ENCODE assay signal across 1 cellular context in genomic region chr19:2341987-2342386, GRCh38.
TF ChIP-seq lines count a peak whose summit lies in the region.

No MANE protein-coding gene starts in this region.

TF ChIP-seq in SK-N-SH, 30 proteins besides CTCF, POLR2A, EP300 and RAD21 (continued from another document):
- TF ChIP-seq, protein P1, sequence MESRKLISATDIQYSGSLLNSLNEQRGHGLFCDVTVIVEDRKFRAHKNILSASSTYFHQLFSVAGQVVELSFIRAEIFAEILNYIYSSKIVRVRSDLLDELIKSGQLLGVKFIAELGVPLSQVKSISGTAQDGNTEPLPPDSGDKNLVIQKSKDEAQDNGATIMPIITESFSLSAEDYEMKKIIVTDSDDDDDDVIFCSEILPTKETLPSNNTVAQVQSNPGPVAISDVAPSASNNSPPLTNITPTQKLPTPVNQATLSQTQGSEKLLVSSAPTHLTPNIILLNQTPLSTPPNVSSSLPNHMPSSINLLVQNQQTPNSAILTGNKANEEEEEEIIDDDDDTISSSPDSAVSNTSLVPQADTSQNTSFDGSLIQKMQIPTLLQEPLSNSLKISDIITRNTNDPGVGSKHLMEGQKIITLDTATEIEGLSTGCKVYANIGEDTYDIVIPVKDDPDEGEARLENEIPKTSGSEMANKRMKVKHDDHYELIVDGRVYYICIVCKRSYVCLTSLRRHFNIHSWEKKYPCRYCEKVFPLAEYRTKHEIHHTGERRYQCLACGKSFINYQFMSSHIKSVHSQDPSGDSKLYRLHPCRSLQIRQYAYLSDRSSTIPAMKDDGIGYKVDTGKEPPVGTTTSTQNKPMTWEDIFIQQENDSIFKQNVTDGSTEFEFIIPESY (IDR thresholded peaks at IDR 0.05; ENCODE audit: borderline replicate concordance, low read depth): no peak
- TF ChIP-seq MXI1 (IDR thresholded peaks at IDR 0.05; ENCODE audit: low read depth, low read length): no peak
- no peak for TF ChIP-seq POLR2AphosphoS5 (IDR thresholded peaks at IDR 0.05; ENCODE audit: low read depth, low read length)
- TF ChIP-seq, protein P2, sequence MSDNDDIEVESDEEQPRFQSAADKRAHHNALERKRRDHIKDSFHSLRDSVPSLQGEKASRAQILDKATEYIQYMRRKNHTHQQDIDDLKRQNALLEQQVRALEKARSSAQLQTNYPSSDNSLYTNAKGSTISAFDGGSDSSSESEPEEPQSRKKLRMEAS (IDR thresholded peaks at IDR 0.05; ENCODE audit: low read depth): no peak
- no peak for TF ChIP-seq GABPA (IDR thresholded peaks at IDR 0.05; ENCODE audit: low read depth)
- TF ChIP-seq, protein P3, sequence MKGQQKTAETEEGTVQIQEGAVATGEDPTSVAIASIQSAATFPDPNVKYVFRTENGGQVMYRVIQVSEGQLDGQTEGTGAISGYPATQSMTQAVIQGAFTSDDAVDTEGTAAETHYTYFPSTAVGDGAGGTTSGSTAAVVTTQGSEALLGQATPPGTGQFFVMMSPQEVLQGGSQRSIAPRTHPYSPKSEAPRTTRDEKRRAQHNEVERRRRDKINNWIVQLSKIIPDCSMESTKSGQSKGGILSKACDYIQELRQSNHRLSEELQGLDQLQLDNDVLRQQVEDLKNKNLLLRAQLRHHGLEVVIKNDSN (IDR thresholded peaks at IDR 0.05; ENCODE audit: borderline replicate concordance, low read depth): no peak
- TF ChIP-seq RXRA (IDR thresholded peaks at IDR 0.05; ENCODE audit: borderline replicate concordance, low read depth): no peak
- TF ChIP-seq YY1 (IDR thresholded peaks at IDR 0.05; ENCODE audit: low read depth): no peak
- no peak for TF ChIP-seq TCF12 (IDR thresholded peaks at IDR 0.05)
- no peak for TF ChIP-seq NFIC (IDR thresholded peaks at IDR 0.05; ENCODE audit: borderline replicate concordance)
- TF ChIP-seq NRF1 (IDR thresholded peaks at IDR 0.05; ENCODE audit: low read depth, low read length): no peak
- TF ChIP-seq ELF1 (IDR thresholded peaks at IDR 0.05): no peak
